22 cellular contexts compared by ENCODE assay signal in genomic region chr2:231490801-231491200, GRCh38. TPM values are rescaled to one million over a fixed set of nuclear protein-coding genes. Genes with fewer than 3 reads are reported as not detected.
A peak's percentile ranks its signal among the peaks of the same experiment; 100 is the strongest.
DNase-seq lines count a peak whose midpoint lies in the region; ATAC-seq and TF ChIP-seq lines count a peak whose summit lies in the region.
"Had no signal": no experiment of that assay in that cellular context is flagged by ENCODE, and none has a peak within 500 bp of the region (broad histone marks: within the 10 kb centered on the region; RNA-seq: fewer than 3 reads in every experiment).

No MANE protein-coding gene starts in this region.

- no peak overlapping the region for H4K8ac ChIP-seq in neuronal stem cell (ENCODE audit: low read depth, low read length)

- WGBS in neuronal stem cell (ENCODE audit: extremely low coverage in 2 of 2, insufficient read length in 2 of 2, insufficient replicate concordance in 1 of 2), 2 donors, result no CpG with 5 or more reads among the region's 7 CpGs

- H3K9ac ChIP-seq in neuronal stem cell (ENCODE audit: low read depth, low read length, poor library complexity), result no peak overlapping the region
- H3K9ac ChIP-seq: BLaER1 treated with 17β-estradiol and CSF1 and Interleukin-3, amounts not matched to agents 10 nM and 100 nM had no signal

- H3K27ac Mint-ChIP-seq in glutamatergic neuron (ENCODE audit: unreplicated experiment), result peak overlapping the region; percentile 25
- H3K27ac Mint-ChIP-seq in activated naive CD8-positive, alpha-beta T cell treated with anti-CD3 and anti-CD28 coated beads, Interleukin-2, amount 50 U/mL, for 24 hours, result no peak overlapping the region
- H3K27ac Mint-ChIP-seq: B cell; CD4-positive, alpha-beta T cell; CD8-positive, alpha-beta T cell had no signal

- H3K36me3 ChIP-seq in neuronal stem cell (replicated peaks in 1 of 2; ENCODE audit: control insufficient read depth in 2 of 2, insufficient read depth in 2 of 2, low read length in 2 of 2) (peaks cover 0 to 2% of the 10 kb centered on the region in 2 donors), upper lobe of right lung (no peaks in the 10 kb centered on the region), left lung (no peaks in the 10 kb centered on the region)
- H3K36me3 ChIP-seq: BLaER1 treated with 17β-estradiol and CSF1 and Interleukin-3, amounts not matched to agents 10 nM and 100 nM had no signal

- TF ChIP-seq CTCF in glutamatergic neuron (IDR thresholded peaks at IDR 0.05; ENCODE audit: partially characterized antibody, unreplicated experiment), result no peak
- no peak for TF ChIP-seq CTCF in upper lobe of right lung (IDR thresholded peaks at IDR 0.05)
- TF ChIP-seq CTCF in left lung (IDR thresholded peaks at IDR 0.05), result no peak

- peak; percentile 28 for DNase-seq in glutamatergic neuron
- DNase-seq in mesenteric fat pad (ENCODE audit: low spot score), result peak; percentile 55
- no peak for DNase-seq in neuronal stem cell (ENCODE audit: low spot score)
- DNase-seq in upper lobe of right lung, result peak; percentile 37
- DNase-seq in activated naive CD8-positive, alpha-beta T cell treated with anti-CD3 and anti-CD28 coated beads, Interleukin-2, amount 50 U/mL, for 24 hours, result no peak
- DNase-seq in AG20443 (ENCODE audit: low spot score), result no peak
- DNase-seq in left lung, result no peak
- DNase-seq: 8988T; ACHN; AML-193; Caco-2; Calu3; CD4-positive, alpha-beta T cell; CD8-positive, alpha-beta T cell; DMS79 treated with DMSO at 0.1 percent for 48 hours; GF-D8 had no signal

- H2BK12ac ChIP-seq in neuronal stem cell (ENCODE audit: low read length), result peak overlapping the region; percentile 23

- H3K4me1 ChIP-seq in neuronal stem cell (ENCODE audit: control insufficient read depth in 2 of 2, insufficient read depth in 1 of 2, low read depth in 1 of 2, low read length in 2 of 2) (no peaks in the 10 kb centered on the region), upper lobe of right lung (no peaks in the 10 kb centered on the region), left lung (no peaks in the 10 kb centered on the region)
- H3K4me1 ChIP-seq: BLaER1 treated with 17β-estradiol and CSF1 and Interleukin-3, amounts not matched to agents 10 nM and 100 nM; Caco-2 had no signal

- H3K36me3 Mint-ChIP-seq in glutamatergic neuron (ENCODE audit: unreplicated experiment), result peaks cover 9% of the 10 kb centered on the region
- no peaks in the 10 kb centered on the region for H3K36me3 Mint-ChIP-seq in activated naive CD8-positive, alpha-beta T cell treated with anti-CD3 and anti-CD28 coated beads, Interleukin-2, amount 50 U/mL, for 24 hours (ENCODE audit: low read depth)
- H3K36me3 Mint-ChIP-seq: CD8-positive, alpha-beta T cell had no signal

- no peak overlapping the region for H2AFZ ChIP-seq in neuronal stem cell (ENCODE audit: low read length)

- H3K27ac ChIP-seq in neuronal stem cell (replicated peaks; ENCODE audit: low read length), result no peak overlapping the region
- H3K27ac ChIP-seq in upper lobe of right lung, result no peak overlapping the region
- H3K27ac ChIP-seq in left lung, result no peak overlapping the region
- H3K27ac ChIP-seq: BLaER1 treated with 17β-estradiol and CSF1 and Interleukin-3, amounts not matched to agents 10 nM and 100 nM; C4-2B had no signal

- H3K9me3 Mint-ChIP-seq in glutamatergic neuron (ENCODE audit: unreplicated experiment), result peaks cover 2% of the 10 kb centered on the region
- no peaks in the 10 kb centered on the region for H3K9me3 Mint-ChIP-seq in activated naive CD8-positive, alpha-beta T cell treated with anti-CD3 and anti-CD28 coated beads, Interleukin-2, amount 50 U/mL, for 24 hours
- H3K9me3 Mint-ChIP-seq: CD4-positive, alpha-beta T cell; CD8-positive, alpha-beta T cell had no signal

- no peak overlapping the region for H3K4me2 ChIP-seq in neuronal stem cell (ENCODE audit: insufficient read depth, low read length, poor library complexity, severe bottlenecking)
- H3K4me2 ChIP-seq: BLaER1 treated with 17β-estradiol and CSF1 and Interleukin-3, amounts not matched to agents 10 nM and 100 nM had no signal

- H3K9me3 ChIP-seq in neuronal stem cell (replicated peaks in 1 of 2; ENCODE audit: control insufficient read depth in 2 of 2, insufficient read depth in 1 of 2, low read depth in 1 of 2, low read length in 2 of 2) (no peaks in the 10 kb centered on the region), upper lobe of right lung (no peaks in the 10 kb centered on the region), left lung (no peaks in the 10 kb centered on the region)
- H3K9me3 ChIP-seq: BLaER1 treated with 17β-estradiol and CSF1 and Interleukin-3, amounts not matched to agents 10 nM and 100 nM; Caco-2 had no signal

- peaks cover 4% of the 10 kb centered on the region for H3K4me1 Mint-ChIP-seq in glutamatergic neuron (ENCODE audit: low read depth, unreplicated experiment)
- no peaks in the 10 kb centered on the region for H3K4me1 Mint-ChIP-seq in activated naive CD8-positive, alpha-beta T cell treated with anti-CD3 and anti-CD28 coated beads, Interleukin-2, amount 50 U/mL, for 24 hours
- H3K4me1 Mint-ChIP-seq: B cell had no signal

- no peak overlapping the region for H3K4me3 ChIP-seq in neuronal stem cell (ENCODE audit: low read length in 2 of 2)
- H3K4me3 ChIP-seq in upper lobe of right lung, result no peak overlapping the region
- no peak overlapping the region for H3K4me3 ChIP-seq in left lung
- H3K4me3 ChIP-seq: BLaER1 treated with 17β-estradiol and CSF1 and Interleukin-3, amounts not matched to agents 10 nM and 100 nM had no signal

- H2BK5ac ChIP-seq in neuronal stem cell (ENCODE audit: low read length), result peak overlapping the region; percentile 7

- H2BK15ac ChIP-seq in neuronal stem cell (ENCODE audit: low read length), result no peak overlapping the region

- no peaks in the 10 kb centered on the region for H3K79me1 ChIP-seq in neuronal stem cell (ENCODE audit: low read depth, low read length)

- H3K27me3 Mint-ChIP-seq in glutamatergic neuron (ENCODE audit: unreplicated experiment), result peaks cover 8% of the 10 kb centered on the region
- H3K27me3 Mint-ChIP-seq in activated naive CD8-positive, alpha-beta T cell treated with anti-CD3 and anti-CD28 coated beads, Interleukin-2, amount 50 U/mL, for 24 hours, result no peaks in the 10 kb centered on the region
- H3K27me3 Mint-ChIP-seq: B cell; CD4-positive, alpha-beta T cell had no signal

- no peak overlapping the region for H3K23ac ChIP-seq in neuronal stem cell (ENCODE audit: low read depth, low read length, poor library complexity)

- H3K27me3 ChIP-seq in neuronal stem cell (ENCODE audit: control insufficient read depth in 3 of 3, insufficient read depth in 3 of 3, low read depth in 1 of 3, low read length in 3 of 3), result no peaks in the 10 kb centered on the region
- no peaks in the 10 kb centered on the region for H3K27me3 ChIP-seq in upper lobe of right lung
- no peaks in the 10 kb centered on the region for H3K27me3 ChIP-seq in left lung
- H3K27me3 ChIP-seq: BLaER1 treated with 17β-estradiol and CSF1 and Interleukin-3, amounts not matched to agents 10 nM and 100 nM had no signal

- H3K4ac ChIP-seq in neuronal stem cell (ENCODE audit: low read length), result no peak overlapping the region

- no peak overlapping the region for H3K18ac ChIP-seq in neuronal stem cell (ENCODE audit: low read length)

- H3K14ac ChIP-seq in neuronal stem cell (ENCODE audit: low read length), result no peak overlapping the region

- no peak overlapping the region for H3K4me3 Mint-ChIP-seq in glutamatergic neuron (ENCODE audit: unreplicated experiment)
- H3K4me3 Mint-ChIP-seq in activated naive CD8-positive, alpha-beta T cell treated with anti-CD3 and anti-CD28 coated beads, Interleukin-2, amount 50 U/mL, for 24 hours, result no peak overlapping the region
- H3K4me3 Mint-ChIP-seq: B cell; CD4-positive, alpha-beta T cell; CD8-positive, alpha-beta T cell had no signal

- no peak overlapping the region for H2BK120ac ChIP-seq in neuronal stem cell (ENCODE audit: low read depth, low read length)

- intact Hi-C loops in upper lobe of right lung (cut with DNase I) (no loop called here), left lung (cut with DNase I) (no loop called here)

- ATAC-seq in upper lobe of right lung (no peak), left lung (no peak)
- ATAC-seq in activated naive CD8-positive, alpha-beta T cell treated with anti-CD3 and anti-CD28 coated beads, Interleukin-2, amount 50 U/mL, for 24 hours, result no peak
- ATAC-seq: CD8-positive, alpha-beta T cell had no signal

- H4K91ac ChIP-seq in neuronal stem cell (ENCODE audit: low read depth, low read length, poor library complexity), result no peak overlapping the region

- no peak overlapping the region for H2AK5ac ChIP-seq in neuronal stem cell (ENCODE audit: low read depth, low read length)

RNA-seq across cellular contexts. Expression of gene NCL, which starts 26.5 kb away (rescaled TPM):
- 320 TPM for total RNA-seq in glutamatergic neuron (ENCODE audit: unreplicated experiment)
- 512 TPM for total RNA-seq in mesenteric fat pad
- polyA plus RNA-seq in neuronal stem cell (2013, experiment 1 of 2), result 370 TPM
- 367 TPM for polyA plus RNA-seq in neuronal stem cell (2013, experiment 2 of 2)
- 309 TPM for total RNA-seq in upper lobe of right lung
- total RNA-seq in left lung, result 100 to 1,000 TPM; 280 to 434 TPM

RNA-seq across cellular contexts. Expression of gene NMUR1, which starts 39.4 kb away (rescaled TPM):
- total RNA-seq in glutamatergic neuron (ENCODE audit: unreplicated experiment), result 0.32 TPM
- total RNA-seq in mesenteric fat pad, result 1.4 TPM
- polyA plus RNA-seq in neuronal stem cell (2013, experiment 1 of 2), result 0.28 TPM
- 0.29 TPM for polyA plus RNA-seq in neuronal stem cell (2013, experiment 2 of 2)
- total RNA-seq in upper lobe of right lung, result 5.8 TPM
- total RNA-seq in left lung, result 1 to 10 TPM in 1 of 2 donors, under 1 TPM in 1; 0.96 to 1.1 TPM
- total RNA-seq: A673, Caco-2, Calu3 had no signal
- polyA plus RNA-seq: AG04450, BJ had no signal

Comparison
In these comparisons a context has a peak if more than half of its experiments do, and no peak if none do; other contexts are left out.
1. DNase-seq: peak in glutamatergic neuron (single experiment), mesenteric fat pad (single experiment) and upper lobe of right lung (single experiment); none in neuronal stem cell (single experiment), activated naive CD8-positive, alpha-beta T cell treated with anti-CD3 and anti-CD28 coated beads, Interleukin-2, amount 50 U/mL, for 24 hours (single experiment), AG20443 (single experiment) and left lung (0 of 2).